Comparison of ENCODE assay signal across 1 cellular context in the genomic region with DNA sequence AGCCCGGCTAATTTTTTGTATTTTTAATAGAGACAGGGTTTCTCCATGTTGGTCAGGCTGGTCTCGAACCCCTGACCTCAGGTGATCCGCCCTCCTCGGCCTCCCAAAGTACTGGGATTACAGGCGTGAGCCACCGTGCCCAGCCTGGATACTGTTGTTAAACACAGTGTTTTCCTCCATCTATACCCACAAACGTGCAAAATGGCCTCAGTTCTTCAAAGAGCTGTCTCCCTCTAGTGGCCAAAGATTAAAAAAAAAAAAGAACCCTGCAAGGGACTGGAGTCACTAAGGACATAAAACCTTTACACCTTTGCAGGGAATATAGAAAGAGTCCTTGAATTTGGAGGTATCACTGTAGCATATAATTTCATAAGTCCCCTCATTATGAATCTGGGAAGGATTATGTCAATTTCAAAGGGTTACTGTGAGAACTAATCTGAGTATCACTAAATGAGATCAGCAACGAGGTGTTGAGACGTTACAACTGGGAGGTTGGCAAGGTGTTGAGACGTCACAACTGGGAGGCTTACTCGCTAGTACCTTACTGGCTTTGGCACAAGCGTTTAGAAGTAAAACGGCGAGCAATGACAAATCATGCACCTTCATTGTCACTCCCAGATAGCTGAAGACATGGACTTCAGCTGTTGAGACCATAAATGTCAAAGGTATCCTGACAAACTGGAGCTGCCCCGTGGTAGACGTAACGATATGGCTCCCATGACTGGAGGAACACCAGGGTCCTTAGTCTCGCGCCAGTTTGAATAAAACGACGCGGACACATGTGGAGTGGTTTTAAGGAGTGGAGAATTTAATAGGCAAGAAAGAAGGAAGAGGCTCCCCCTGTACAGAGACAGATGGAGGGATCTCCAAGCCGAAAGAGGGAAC.
TF ChIP-seq lines count a peak whose summit lies in the region.

No MANE protein-coding gene starts in this region.

TF ChIP-seq in IMR-90, 13 proteins besides CTCF, POLR2A, EP300 and RAD21:
- TF ChIP-seq MAFK (IDR thresholded peaks at IDR 0.05; ENCODE audit: low read depth, low read length): no peak
- no peak for TF ChIP-seq NFE2L2 (IDR thresholded peaks at IDR 0.05; ENCODE audit: low read depth, low read length)
- TF ChIP-seq FOS (IDR thresholded peaks at IDR 0.05; ENCODE audit: low read depth, low read length): no peak
- TF ChIP-seq, protein P1, sequence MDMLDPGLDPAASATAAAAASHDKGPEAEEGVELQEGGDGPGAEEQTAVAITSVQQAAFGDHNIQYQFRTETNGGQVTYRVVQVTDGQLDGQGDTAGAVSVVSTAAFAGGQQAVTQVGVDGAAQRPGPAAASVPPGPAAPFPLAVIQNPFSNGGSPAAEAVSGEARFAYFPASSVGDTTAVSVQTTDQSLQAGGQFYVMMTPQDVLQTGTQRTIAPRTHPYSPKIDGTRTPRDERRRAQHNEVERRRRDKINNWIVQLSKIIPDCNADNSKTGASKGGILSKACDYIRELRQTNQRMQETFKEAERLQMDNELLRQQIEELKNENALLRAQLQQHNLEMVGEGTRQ (IDR thresholded peaks at IDR 0.05; ENCODE audit: low read depth, low read length): no peak
- no peak; the same call in 1 of the 2 replicates for TF ChIP-seq SMC3 (IDR thresholded peaks at IDR 0.05; ENCODE audit: low read depth, low read length)
- TF ChIP-seq MAZ (IDR thresholded peaks at IDR 0.05; ENCODE audit: borderline replicate concordance, low read depth, low read length): no peak
- TF ChIP-seq CHD1 (IDR thresholded peaks at IDR 0.05; ENCODE audit: low read depth, low read length): no peak
- no peak for TF ChIP-seq RFX5 (IDR thresholded peaks at IDR 0.05; ENCODE audit: low read depth, low read length)
- no peak for TF ChIP-seq CEBPB (IDR thresholded peaks at IDR 0.05; ENCODE audit: low read depth, low read length)
- TF ChIP-seq, protein P2, sequence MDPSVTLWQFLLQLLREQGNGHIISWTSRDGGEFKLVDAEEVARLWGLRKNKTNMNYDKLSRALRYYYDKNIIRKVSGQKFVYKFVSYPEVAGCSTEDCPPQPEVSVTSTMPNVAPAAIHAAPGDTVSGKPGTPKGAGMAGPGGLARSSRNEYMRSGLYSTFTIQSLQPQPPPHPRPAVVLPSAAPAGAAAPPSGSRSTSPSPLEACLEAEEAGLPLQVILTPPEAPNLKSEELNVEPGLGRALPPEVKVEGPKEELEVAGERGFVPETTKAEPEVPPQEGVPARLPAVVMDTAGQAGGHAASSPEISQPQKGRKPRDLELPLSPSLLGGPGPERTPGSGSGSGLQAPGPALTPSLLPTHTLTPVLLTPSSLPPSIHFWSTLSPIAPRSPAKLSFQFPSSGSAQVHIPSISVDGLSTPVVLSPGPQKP (IDR thresholded peaks at IDR 0.05; ENCODE audit: borderline replicate concordance, low read depth, low read length): no peak
- TF ChIP-seq RCOR1 (IDR thresholded peaks at IDR 0.05; ENCODE audit: insufficient replicate concordance, low read length): no peak
- no peak for TF ChIP-seq BHLHE40 (IDR thresholded peaks at IDR 0.05; ENCODE audit: low read depth, low read length)
- no peak for TF ChIP-seq MXI1 (IDR thresholded peaks at IDR 0.05; ENCODE audit: borderline replicate concordance, low read depth, low read length)
